8 cellular contexts compared by ENCODE assay signal in the genomic region with DNA sequence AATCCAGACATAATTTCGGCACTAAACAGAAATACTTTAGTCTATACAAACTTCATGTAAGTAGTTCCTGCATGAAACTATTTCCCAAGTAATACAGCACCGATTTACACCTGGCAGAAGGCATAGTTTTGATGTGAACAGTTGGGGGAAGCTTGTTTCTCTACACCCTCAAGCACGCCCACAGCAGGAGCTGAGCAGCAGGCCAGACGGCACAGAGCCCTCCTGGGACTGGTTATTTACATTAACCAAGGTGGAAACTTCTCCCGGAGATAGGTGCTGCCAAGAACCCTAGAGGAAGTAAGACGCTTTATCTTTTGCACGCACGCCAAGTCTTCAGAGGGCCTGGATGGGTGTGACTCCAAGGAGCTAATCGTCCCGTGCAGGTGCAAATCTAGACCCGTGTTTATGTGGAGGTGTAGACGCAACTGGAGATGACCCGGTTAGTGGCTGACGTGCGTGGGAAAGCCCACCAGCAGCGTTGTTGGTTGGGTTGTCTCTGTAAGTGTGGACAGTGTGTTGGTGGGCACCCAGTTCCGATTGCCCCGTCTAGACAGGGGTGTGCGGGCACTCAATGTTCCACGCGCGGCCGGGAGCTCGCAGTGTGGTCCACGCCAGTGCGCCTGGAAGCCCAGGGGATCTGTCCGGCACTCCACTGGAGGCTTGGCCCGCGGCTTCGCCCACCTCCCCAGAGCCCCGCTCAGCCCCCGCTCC. TPM values are rescaled to one million over a fixed set of nuclear protein-coding genes. Genes with fewer than 3 reads are reported as not detected.
DNase-seq lines count a peak whose midpoint lies in the region; ATAC-seq and TF ChIP-seq lines count a peak whose summit lies in the region.

No MANE protein-coding gene starts in this region.

- DNase-seq in NCI-H2107 (lab: John Stamatoyannopoulos, UW) (peak; percentile 41), left lobe of liver (ENCODE audit: low spot score) (peak; percentile 60), kidney glomerular epithelial cell (lab: John Stamatoyannopoulos, UW) (no peak)
- peak; percentile 43 for DNase-seq in activated CD4-positive, alpha-beta T cell treated with anti-CD3 and anti-CD28 coated beads for 1 hour
- DNase-seq in central memory CD8-positive, alpha-beta T cell (ENCODE audit: low spot score in 2 of 2) = peak; percentile 66 to 79
- DNase-seq in stimulated activated CD4-positive, alpha-beta T cell treated with anti-CD3 and anti-CD28 coated beads, Interleukin-4, amount 100 ng/mL, for 1 hour = peak; percentile 43

- H3K27ac Mint-ChIP-seq in central memory CD8-positive, alpha-beta T cell (ENCODE audit: low read depth) = peak overlapping the region; percentile 100

- H3K4me3 Mint-ChIP-seq in central memory CD8-positive, alpha-beta T cell = peak overlapping the region; percentile 95

- no peaks in the 10 kb centered on the region for H3K27me3 Mint-ChIP-seq in central memory CD8-positive, alpha-beta T cell

- H3K4me1 Mint-ChIP-seq in central memory CD8-positive, alpha-beta T cell = peaks cover 52% of the 10 kb centered on the region

- H3K9me3 Mint-ChIP-seq in central memory CD8-positive, alpha-beta T cell = no peaks in the 10 kb centered on the region

- no peak for TF ChIP-seq POLR2A in GM18505 (IDR thresholded peaks at IDR 0.05; ENCODE audit: borderline replicate concordance, extremely low read depth, insufficient read depth, insufficient read length)

- ATAC-seq in GM18505 (IDR thresholded peaks at IDR 0.05; ENCODE audit: unreplicated experiment) (peak; percentile 47), HG02870 (IDR thresholded peaks at IDR 0.05; ENCODE audit: unreplicated experiment) (peak; percentile 43), left lobe of liver (peak; percentile 33)
- peak; percentile 54 for ATAC-seq in central memory CD8-positive, alpha-beta T cell (replicated peaks; ENCODE audit: extremely low read depth, poor library complexity, severe bottlenecking)

- H3K36me3 Mint-ChIP-seq in central memory CD8-positive, alpha-beta T cell (ENCODE audit: insufficient read depth) = peaks cover 34% of the 10 kb centered on the region

RNA-seq across cellular contexts. Expression of gene TCP11L2, which starts 0.8 kb away (rescaled TPM):
- total RNA-seq in left lobe of liver = 8.9 TPM

RNA-seq across cellular contexts. Expression of gene CKAP4, which starts 53.9 kb away (rescaled TPM):
- total RNA-seq in left lobe of liver = 22.6 TPM

RNA-seq across cellular contexts. Expression of gene POLR3B, which starts 55.8 kb away (rescaled TPM):
- total RNA-seq in left lobe of liver = 7.9 TPM
